In the genomic region with DNA sequence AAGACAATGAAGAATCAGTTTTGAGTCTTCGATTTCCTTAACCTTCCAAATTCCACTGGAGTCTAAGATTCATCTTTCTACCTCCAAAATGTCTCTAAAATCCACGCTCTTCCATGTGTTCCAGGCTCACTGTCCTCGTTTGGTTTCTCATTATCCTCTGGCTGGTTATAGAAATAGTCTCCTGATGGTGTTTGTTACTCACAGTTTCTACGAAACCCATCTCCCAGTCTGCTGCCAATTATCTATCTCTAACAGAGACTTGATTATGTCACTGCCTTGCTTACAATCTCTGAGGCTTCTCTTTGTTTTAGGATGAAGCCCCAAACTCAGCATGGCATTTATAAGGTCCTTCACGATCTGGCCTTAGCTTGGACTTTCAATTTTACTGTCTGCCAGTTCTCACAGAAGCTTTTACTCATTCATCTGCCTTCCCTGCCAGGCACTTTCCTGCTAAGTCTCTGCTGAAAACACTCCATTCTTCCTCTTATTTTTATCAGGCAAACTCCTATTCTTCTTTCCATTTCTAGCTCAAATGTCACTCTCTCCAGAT, we compare ENCODE assay signal across 17 cellular contexts.
A peak's percentile ranks its signal among the peaks of the same experiment; 100 is the strongest.
DNase-seq lines count a peak whose midpoint lies in the region; ATAC-seq and TF ChIP-seq lines count a peak whose summit lies in the region.
"Had no signal": no experiment of that assay in that cellular context is flagged by ENCODE, and none has a peak within 500 bp of the region (broad histone marks: within the 10 kb centered on the region; RNA-seq: fewer than 3 reads in every experiment).

No MANE protein-coding gene starts in this region.

- H2AK5ac ChIP-seq in IMR-90 (ENCODE audit: low read depth, low read length) = no peak overlapping the region

- H2BK120ac ChIP-seq in IMR-90 (ENCODE audit: low read depth, low read length) = peak overlapping the region; percentile 11; the same call in 1 of the 2 replicates

- POLR2A ChIA-PET in IMR-90 (lab: Charles Lee; ENCODE audit: unreplicated experiment) = no interaction called here

- no peak overlapping the region for H3K14ac ChIP-seq in IMR-90 (replicated peaks; ENCODE audit: low read depth, low read length)

- intact Hi-C loops in IMR-90 (cut with micrococcal nuclease) = no loop called here

- no peak overlapping the region for H2BK5ac ChIP-seq in IMR-90 (ENCODE audit: low read depth, low read length, poor library complexity, severe bottlenecking)

- H4K91ac ChIP-seq in IMR-90 (ENCODE audit: insufficient read depth, low read depth, low read length) = peak overlapping the region; percentile 19; the same call in 1 of the 2 replicates

- TF ChIP-seq CTCF in IMR-90 (conservative IDR thresholded peaks at IDR 0.05; ENCODE audit: low read depth, low read length) = no peak
- no peak for TF ChIP-seq CTCF in smooth muscle cell (IDR thresholded peaks at IDR 0.05; ENCODE audit: borderline replicate concordance, insufficient read depth, poor library complexity, severe bottlenecking)

- 79% methylated on average over 2 of the region's 5 CpGs; no CpG with 5 or more reads in 1 of the 2 experiments for WGBS in IMR-90 (ENCODE audit: extremely low coverage in 2 of 2, insufficient read length in 1 of 2), 2 experiments
- WGBS in smooth muscle cell (ENCODE audit: low lambda C conversion rate) = 58% methylated on average over 5 of the region's 5 CpGs

- no peak overlapping the region for H3K27ac ChIP-seq in IMR-90 (ENCODE audit: insufficient read depth, low read length)
- H3K27ac ChIP-seq in layer of hippocampus (ENCODE audit: low read depth, low read length) = peak overlapping the region; percentile 27
- H3K27ac ChIP-seq in smooth muscle cell (ENCODE audit: low read depth) = no peak overlapping the region
- H3K27ac ChIP-seq: BLaER1 treated with 17β-estradiol and CSF1 and Interleukin-3, amounts not matched to agents 10 nM and 100 nM had no signal

- dilution Hi-C loops in IMR-90 (cut with HindIII; ENCODE audit: low sequenced_read_pairs, unreplicated experiment) = no loop called here

- H4K5ac ChIP-seq in IMR-90 (ENCODE audit: low read depth, low read length) = peak overlapping the region; percentile 56; the same call in 1 of the 2 replicates

- H3K56ac ChIP-seq in IMR-90 (ENCODE audit: extremely low read depth, insufficient read depth, low read length) = no peak overlapping the region

- 0 out of 2 replicates have a peak, but pooled peaks cover 4% of the 10 kb centered on the region for H3K9me1 ChIP-seq in IMR-90 (ENCODE audit: insufficient read depth, low read length)

- no peaks in the 10 kb centered on the region for H4K20me1 ChIP-seq in IMR-90 (ENCODE audit: insufficient read depth, low read length)
- no peaks in the 10 kb centered on the region for H4K20me1 ChIP-seq in smooth muscle cell (ENCODE audit: low read depth)
- H4K20me1 ChIP-seq: BLaER1 treated with 17β-estradiol and CSF1 and Interleukin-3, amounts not matched to agents 10 nM and 100 nM had no signal

- H3K9me3 ChIP-seq in IMR-90 (ENCODE audit: control insufficient read depth, insufficient read depth, low read length) = no peaks in the 10 kb centered on the region
- H3K9me3 ChIP-seq in smooth muscle cell (replicated peaks; ENCODE audit: low read depth) = no peaks in the 10 kb centered on the region
- H3K9me3 ChIP-seq: BLaER1 treated with 17β-estradiol and CSF1 and Interleukin-3, amounts not matched to agents 10 nM and 100 nM had no signal

- no peak for TF ChIP-seq RAD21 in IMR-90 (IDR thresholded peaks at IDR 0.05; ENCODE audit: low read length)

- no TSS peak for BruUV-seq in IMR-90 (replicated peaks; lab: Mats Ljungman, UMichigan)

- CTCF ChIA-PET in IMR-90 (lab: Yijun Ruan, JAX) = interaction anchor here (0.5 kb wide), 1 partner anchor 19 kb away, joined by 3 read pairs; no protein-coding TSS in a partner anchor

- H2AK9ac ChIP-seq in IMR-90 (replicated peaks; ENCODE audit: low read depth, low read length, poor library complexity) = no peak overlapping the region

- H3K4me1 ChIP-seq in IMR-90 (ENCODE audit: control insufficient read depth, insufficient read depth, low read length) = peaks cover 10% of the 10 kb centered on the region
- H3K4me1 ChIP-seq in smooth muscle cell (ENCODE audit: low read depth) = no peaks in the 10 kb centered on the region

- no peak for TF ChIP-seq POLR2A in IMR-90 (IDR thresholded peaks at IDR 0.05; ENCODE audit: low read depth, low read length)

- H4K8ac ChIP-seq in IMR-90 (ENCODE audit: low read depth in 2 of 2, low read length in 2 of 2) = 0 out of 4 replicates have a peak overlapping the region, but pooled peaks of 1 of the 2 experiments have one; percentile 3

- H2AFZ ChIP-seq in IMR-90 (replicated peaks; ENCODE audit: low read length, poor library complexity) (no peak overlapping the region), smooth muscle cell (ENCODE audit: low read depth) (peak overlapping the region; percentile 56)

- peak overlapping the region; percentile 48; the same call in 1 of the 2 replicates for H3K4me2 ChIP-seq in IMR-90 (ENCODE audit: low read depth, low read length)
- H3K4me2 ChIP-seq in smooth muscle cell = peak overlapping the region; percentile 52

- peak overlapping the region; percentile 27; the same call in 1 of the 2 replicates for H2BK20ac ChIP-seq in IMR-90 (ENCODE audit: low read depth, low read length)

- H3K27me3 ChIP-seq in IMR-90 (ENCODE audit: control insufficient read depth, insufficient read depth, low read length) (no peaks in the 10 kb centered on the region), layer of hippocampus (ENCODE audit: control insufficient read depth, insufficient read depth, low read length) (no peaks in the 10 kb centered on the region), smooth muscle cell (ENCODE audit: low read depth) (no peaks in the 10 kb centered on the region)
- H3K27me3 ChIP-seq: BLaER1 treated with 17β-estradiol and CSF1 and Interleukin-3, amounts not matched to agents 10 nM and 100 nM had no signal

- in situ Hi-C loops in IMR-90 (cut with MboI; ENCODE audit: low sequenced_read_pairs) = no loop called here

- peak overlapping the region; percentile 11; the same call in 1 of the 3 replicates for H2BK15ac ChIP-seq in IMR-90 (ENCODE audit: low read depth, low read length)

- no peaks in the 10 kb centered on the region for H3F3A ChIP-seq in smooth muscle cell (ENCODE audit: low read depth)

- no peaks in the 10 kb centered on the region for H3K79me2 ChIP-seq in smooth muscle cell (ENCODE audit: low read depth)

- H3K36me3 ChIP-seq in IMR-90 (ENCODE audit: control insufficient read depth, insufficient read depth, low read length) (no peaks in the 10 kb centered on the region; the same call in 1 of the 2 replicates), smooth muscle cell (ENCODE audit: low read depth) (no peaks in the 10 kb centered on the region)
- H3K36me3 ChIP-seq: BLaER1 treated with 17β-estradiol and CSF1 and Interleukin-3, amounts not matched to agents 10 nM and 100 nM had no signal

- DNase-seq in IMR-90 (no peak), epidermal melanocyte (ENCODE audit: insufficient read length, low spot score) (peak; percentile 33), smooth muscle cell (lab: John Stamatoyannopoulos, UW; ENCODE audit: unreplicated experiment) (no peak)
- DNase-seq in activated CD8-positive, alpha-beta memory T cell treated with anti-CD3 and anti-CD28 coated beads, Interleukin-2, amount 50 U/mL, for 48 hours = no peak
- DNase-seq: 8988T; AML-193; Calu3; CD4-positive, CD25-positive, alpha-beta regulatory T cell; DMS 273 treated with DMSO at 0.1 percent for 48 hours; DMS79; GOT3; H9 had no signal

- H3K4me3 ChIP-seq in IMR-90 (ENCODE audit: insufficient read depth, low read depth, low read length) = no peak overlapping the region
- no peak overlapping the region for H3K4me3 ChIP-seq in smooth muscle cell
- H3K4me3 ChIP-seq: BLaER1 treated with 17β-estradiol and CSF1 and Interleukin-3, amounts not matched to agents 10 nM and 100 nM; GM12878 had no signal

- H3K18ac ChIP-seq in IMR-90 (ENCODE audit: low read depth, low read length) = peak overlapping the region; percentile 55; the same call in 1 of the 2 replicates

- ATAC-seq in IMR-90 (ENCODE audit: low read depth) (no peak), HG03159 (IDR thresholded peaks at IDR 0.05; ENCODE audit: unreplicated experiment) (no peak), GM21717 (IDR thresholded peaks at IDR 0.05; ENCODE audit: unreplicated experiment) (no peak)
- ATAC-seq: GM12878 had no signal

- H3K9ac ChIP-seq in IMR-90 (ENCODE audit: low read depth, low read length) (no peak overlapping the region), smooth muscle cell (ENCODE audit: low read depth) (no peak overlapping the region)
- H3K9ac ChIP-seq: BLaER1 treated with 17β-estradiol and CSF1 and Interleukin-3, amounts not matched to agents 10 nM and 100 nM had no signal

- no peaks in the 10 kb centered on the region for H3K79me1 ChIP-seq in IMR-90 (ENCODE audit: low read depth in 1 of 2, low read length in 2 of 2)

- H3K23ac ChIP-seq in IMR-90 (ENCODE audit: low read depth, low read length) = no peak overlapping the region

- peak overlapping the region; percentile 8; the same call in 1 of the 2 replicates for H3K4ac ChIP-seq in IMR-90 (ENCODE audit: low read depth, low read length)

TF ChIP-seq in IMR-90, 13 proteins besides CTCF, POLR2A, EP300 and RAD21:
- TF ChIP-seq, protein P1, sequence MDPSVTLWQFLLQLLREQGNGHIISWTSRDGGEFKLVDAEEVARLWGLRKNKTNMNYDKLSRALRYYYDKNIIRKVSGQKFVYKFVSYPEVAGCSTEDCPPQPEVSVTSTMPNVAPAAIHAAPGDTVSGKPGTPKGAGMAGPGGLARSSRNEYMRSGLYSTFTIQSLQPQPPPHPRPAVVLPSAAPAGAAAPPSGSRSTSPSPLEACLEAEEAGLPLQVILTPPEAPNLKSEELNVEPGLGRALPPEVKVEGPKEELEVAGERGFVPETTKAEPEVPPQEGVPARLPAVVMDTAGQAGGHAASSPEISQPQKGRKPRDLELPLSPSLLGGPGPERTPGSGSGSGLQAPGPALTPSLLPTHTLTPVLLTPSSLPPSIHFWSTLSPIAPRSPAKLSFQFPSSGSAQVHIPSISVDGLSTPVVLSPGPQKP (IDR thresholded peaks at IDR 0.05; ENCODE audit: borderline replicate concordance, low read depth, low read length) = no peak
- TF ChIP-seq NFE2L2 (IDR thresholded peaks at IDR 0.05; ENCODE audit: low read depth, low read length) = no peak
- TF ChIP-seq, protein P2, sequence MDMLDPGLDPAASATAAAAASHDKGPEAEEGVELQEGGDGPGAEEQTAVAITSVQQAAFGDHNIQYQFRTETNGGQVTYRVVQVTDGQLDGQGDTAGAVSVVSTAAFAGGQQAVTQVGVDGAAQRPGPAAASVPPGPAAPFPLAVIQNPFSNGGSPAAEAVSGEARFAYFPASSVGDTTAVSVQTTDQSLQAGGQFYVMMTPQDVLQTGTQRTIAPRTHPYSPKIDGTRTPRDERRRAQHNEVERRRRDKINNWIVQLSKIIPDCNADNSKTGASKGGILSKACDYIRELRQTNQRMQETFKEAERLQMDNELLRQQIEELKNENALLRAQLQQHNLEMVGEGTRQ (IDR thresholded peaks at IDR 0.05; ENCODE audit: low read depth, low read length) = no peak
- no peak for TF ChIP-seq MAFK (IDR thresholded peaks at IDR 0.05; ENCODE audit: low read depth, low read length)
- no peak for TF ChIP-seq RCOR1 (IDR thresholded peaks at IDR 0.05; ENCODE audit: insufficient replicate concordance, low read length)
- TF ChIP-seq BHLHE40 (IDR thresholded peaks at IDR 0.05; ENCODE audit: low read depth, low read length) = no peak
- TF ChIP-seq MXI1 (IDR thresholded peaks at IDR 0.05; ENCODE audit: borderline replicate concordance, low read depth, low read length) = no peak
